8 cellular contexts compared by ENCODE assay signal in genomic region chrX:74291964-74292891, GRCh38. TPM values are rescaled to one million over a fixed set of nuclear protein-coding genes. Genes with fewer than 3 reads are reported as not detected.
DNase-seq lines count a peak whose midpoint lies in the region; ATAC-seq and TF ChIP-seq lines count a peak whose summit lies in the region.

No MANE protein-coding gene starts in this region.

- intact Hi-C loops in CD4-positive, alpha-beta T cell (cut with DNase I, micrococcal nuclease): loop anchor here (2.0 to 10.0 kb wide), 4 partner anchors 320 to 727 kb away; partner anchors contain the start of genes RLIM (in 2 of the 2) and CHIC1 (in 1 of the 2)
- intact Hi-C loops in activated CD4-positive, alpha-beta memory T cell treated with anti-CD3 and anti-CD28 coated beads for 36 hours (cut with micrococcal nuclease): loop anchor here (1.0 to 10.0 kb wide), 7 partner anchors 73 to 1853 kb away; partner anchors contain the start of gene CHIC1

- H3K4me3 ChIP-seq in duodenal mucosa (ENCODE audit: low read depth in 1 of 2, low read length in 2 of 2): peak overlapping the region; percentile 90 to 93

- H3K36me3 ChIP-seq in duodenal mucosa (ENCODE audit: control insufficient read depth in 1 of 2, insufficient read depth in 2 of 2, low read length in 2 of 2): peaks cover 0 to 3% of the 10 kb centered on the region in 2 donors

- H3K27ac Mint-ChIP-seq in CD4-positive, alpha-beta T cell: peak overlapping the region; percentile 98
- peak overlapping the region; percentile 99 for H3K27ac Mint-ChIP-seq in activated CD4-positive, alpha-beta memory T cell treated with anti-CD3 and anti-CD28 coated beads for 36 hours

- H3K27me3 ChIP-seq in CD4-positive, alpha-beta T cell (ENCODE audit: control insufficient read depth, insufficient read depth, low read length): no peaks in the 10 kb centered on the region
- H3K27me3 ChIP-seq in duodenal mucosa (ENCODE audit: control insufficient read depth in 1 of 2, insufficient read depth in 2 of 2, low read length in 2 of 2): no peaks in the 10 kb centered on the region

- peaks cover 42% of the 10 kb centered on the region for H3K36me3 Mint-ChIP-seq in CD4-positive, alpha-beta T cell (ENCODE audit: low read depth)
- H3K36me3 Mint-ChIP-seq in activated CD4-positive, alpha-beta memory T cell treated with anti-CD3 and anti-CD28 coated beads for 36 hours: peaks cover 13% of the 10 kb centered on the region

- H3K9ac ChIP-seq in duodenal mucosa (ENCODE audit: low read depth in 1 of 2, low read length in 2 of 2): peak overlapping the region; percentile 93 to 97

- TF ChIP-seq CTCF in CD4-positive, alpha-beta T cell (IDR thresholded peaks at IDR 0.05): no peak

- no peaks in the 10 kb centered on the region for H3K9me3 Mint-ChIP-seq in CD4-positive, alpha-beta T cell
- H3K9me3 Mint-ChIP-seq in activated CD4-positive, alpha-beta memory T cell treated with anti-CD3 and anti-CD28 coated beads for 36 hours: no peaks in the 10 kb centered on the region

- H3K27ac ChIP-seq in CD4-positive, alpha-beta T cell (ENCODE audit: low read depth, low read length): peak overlapping the region; percentile 85
- H3K27ac ChIP-seq in duodenal mucosa (ENCODE audit: low read depth, low read length): peak overlapping the region; percentile 85

- H3K4me1 Mint-ChIP-seq in CD4-positive, alpha-beta T cell (ENCODE audit: low read depth): peaks cover 20% of the 10 kb centered on the region
- H3K4me1 Mint-ChIP-seq in activated CD4-positive, alpha-beta memory T cell treated with anti-CD3 and anti-CD28 coated beads for 36 hours (ENCODE audit: low read depth): peaks cover 21% of the 10 kb centered on the region

- H3K9me3 ChIP-seq in CD4-positive, alpha-beta T cell (ENCODE audit: control insufficient read depth, low read length): no peaks in the 10 kb centered on the region
- no peaks in the 10 kb centered on the region for H3K9me3 ChIP-seq in duodenal mucosa (ENCODE audit: control insufficient read depth in 1 of 2, low read length in 2 of 2)

- no peaks in the 10 kb centered on the region for H3K27me3 Mint-ChIP-seq in CD4-positive, alpha-beta T cell
- H3K27me3 Mint-ChIP-seq in activated CD4-positive, alpha-beta memory T cell treated with anti-CD3 and anti-CD28 coated beads for 36 hours: no peaks in the 10 kb centered on the region

- H3K4me3 Mint-ChIP-seq in CD4-positive, alpha-beta T cell: peak overlapping the region; percentile 98
- H3K4me3 Mint-ChIP-seq in activated CD4-positive, alpha-beta memory T cell treated with anti-CD3 and anti-CD28 coated beads for 36 hours: peak overlapping the region; percentile 96

- peak; percentile 83 for ATAC-seq in CD4-positive, alpha-beta T cell (ENCODE audit: poor library complexity)
- peak; percentile 93 for ATAC-seq in GM19397 (IDR thresholded peaks at IDR 0.05; ENCODE audit: unreplicated experiment)
- peak; percentile 94 for ATAC-seq in HG03565 (IDR thresholded peaks at IDR 0.05; ENCODE audit: unreplicated experiment)

- H3K4me1 ChIP-seq in duodenal mucosa (ENCODE audit: control insufficient read depth in 1 of 2, insufficient read depth in 2 of 2, low read length in 2 of 2): no peaks in the 10 kb centered on the region

- CTCF ChIA-PET in CD4-positive, alpha-beta T cell (lab: Charles Lee): no interaction called here
- CTCF ChIA-PET in activated CD4-positive, alpha-beta memory T cell treated with anti-CD3 and anti-CD28 coated beads for 36 hours (lab: Charles Lee): no interaction called here

- peak; percentile 71 to 82 (median 76) for DNase-seq in CD4-positive, alpha-beta T cell
- DNase-seq in NCI-H774 (lab: John Stamatoyannopoulos, UW): peak; percentile 80
- peak; percentile 88 for DNase-seq in activated CD4-positive, alpha-beta memory T cell treated with anti-CD3 and anti-CD28 coated beads for 36 hours
- DNase-seq in lung microvascular endothelial cell (ENCODE audit: low read depth in 2 of 2): peak; percentile 89 to 90
- peak; percentile 51 to 67 (median 63) for DNase-seq in stimulated activated CD4-positive, alpha-beta T cell treated with anti-CD3 and anti-CD28 coated beads, TNF-alpha, amount 100 ng/mL, for 4 hours (ENCODE audit: low read depth in 3 of 3)

- POLR2A ChIA-PET in CD4-positive, alpha-beta T cell (lab: Charles Lee): interaction anchor here (0.8 to 2.1 kb wide), 9 partner anchors 12 to 1880 kb away, joined by 3 to 21 read pairs (median 4); partner anchors contain the start of genes NAP1L2, RLIM and UPRT
- POLR2A ChIA-PET in activated CD4-positive, alpha-beta memory T cell treated with anti-CD3 and anti-CD28 coated beads for 36 hours (lab: Charles Lee): interaction anchor here (1.1 to 1.2 kb wide), 2 partner anchors 9 to 242 kb away, joined by 4 read pairs; no protein-coding TSS in a partner anchor

RNA-seq across cellular contexts. Expression of gene ZCCHC13, which starts 11.8 kb away (rescaled TPM):
- not detected for total RNA-seq in CD4-positive, alpha-beta T cell
- not detected for total RNA-seq in activated CD4-positive, alpha-beta memory T cell treated with anti-CD3 and anti-CD28 coated beads for 36 hours
- total RNA-seq in lung microvascular endothelial cell: not detected in 2 replicates

Comparison
In these comparisons a context has a peak if more than half of its experiments do, and no peak if none do; other contexts are left out.
1. Peak in every context shown above with its lines: DNase-seq, ATAC-seq, H3K4me3 ChIP-seq and H3K27ac ChIP-seq.